Comparison of ENCODE assay signal across 22 cellular contexts in genomic region chr7:124879771-124880170, GRCh38. TPM values are rescaled to one million over a fixed set of nuclear protein-coding genes. Genes with fewer than 3 reads are reported as not detected.
DNase-seq lines count a peak whose midpoint lies in the region; ATAC-seq, FAIRE-seq and TF ChIP-seq lines count a peak whose summit lies in the region.
"Had no signal": no experiment of that assay in that cellular context is flagged by ENCODE, and none has a peak within 500 bp of the region (broad histone marks: within the 10 kb centered on the region; RNA-seq: fewer than 3 reads in every experiment).

No MANE protein-coding gene starts in this region.

- no peaks in the 10 kb centered on the region for H4K20me1 ChIP-seq in MM.1S (ENCODE audit: insufficient read depth, low read length)
- H4K20me1 ChIP-seq: BLaER1 had no signal

- H3K4me1 ChIP-seq in MM.1S (ENCODE audit: low read length): peaks cover 10% of the 10 kb centered on the region
- H3K4me1 ChIP-seq: A549, BE2C, BLaER1 had no signal

- no peak for ATAC-seq in left colon
- ATAC-seq: A549, GM12878 had no signal

- FAIRE-seq in GM12891 (lab: Jason Lieb, UNC): peak; percentile 69
- FAIRE-seq: A549, GM12878 had no signal

- no peak overlapping the region for H3K9ac ChIP-seq in MM.1S (ENCODE audit: low read length)
- H3K9ac ChIP-seq: BLaER1 had no signal

- H3K4me2 ChIP-seq in MM.1S (ENCODE audit: low read depth, low read length): peak overlapping the region; percentile 49; the same call in 1 of the 2 replicates
- H3K4me2 ChIP-seq: A549, BLaER1 had no signal

- no peaks in the 10 kb centered on the region for H3K79me2 ChIP-seq in MM.1S (ENCODE audit: low read length)

- H3K27ac ChIP-seq in MM.1S (ENCODE audit: low read length): no peak overlapping the region
- H3K27ac ChIP-seq: 22Rv1, A549, BLaER1 had no signal

- TF ChIP-seq POLR2A in GM12891 (IDR thresholded peaks at IDR 0.05; ENCODE audit: low read depth, low read length): no peak

- no peak overlapping the region for H2AFZ ChIP-seq in MM.1S (ENCODE audit: low read length)

- 0 out of 2 replicates have a peak, but pooled peaks cover 4% of the 10 kb centered on the region for H3K9me2 ChIP-seq in MM.1S (replicated peaks; ENCODE audit: insufficient read depth, low read length)

- H3K9me3 ChIP-seq in MM.1S (replicated peaks; ENCODE audit: insufficient read depth, low read length): no peaks in the 10 kb centered on the region
- H3K9me3 ChIP-seq: A549, BE2C, BLaER1 had no signal

- H3K4me3 ChIP-seq in MM.1S (ENCODE audit: low read length): 0 out of 2 replicates have a peak overlapping the region, but pooled peaks have one; percentile 26
- H3K4me3 ChIP-seq: A549, BLaER1, GM12878 had no signal

- no peak for TF ChIP-seq CTCF in MM.1S (IDR thresholded peaks at IDR 0.05; ENCODE audit: low read length)

- no peak for DNase-seq in GM12891 (ENCODE audit: insufficient read length, low spot score)
- DNase-seq in MM.1S: no peak
- peak; percentile 53 for DNase-seq in pons (ENCODE audit: low spot score)
- DNase-seq in NCI-H1694 (lab: John Stamatoyannopoulos, UW): no peak
- no peak for DNase-seq in left colon
- DNase-seq: BE2C; C1 segment of cervical spinal cord; CD4-positive, alpha-beta memory T cell; CD4-positive, CD25-positive, alpha-beta regulatory T cell; CD8-positive, alpha-beta memory T cell; COR-L47; DMS 273 treated with DMSO at 0.1 percent for 48 hours; DMS153; DMS53; DMS79; DND-41; EL; GDM1 had no signal

- no peaks in the 10 kb centered on the region for H3K27me3 ChIP-seq in MM.1S (replicated peaks; ENCODE audit: insufficient read depth, low read length)
- H3K27me3 ChIP-seq: BE2C, BLaER1 had no signal

- H3F3A ChIP-seq in MM.1S (ENCODE audit: insufficient read depth, low read length): peaks cover 11% of the 10 kb centered on the region

- H3K36me3 ChIP-seq in MM.1S (replicated peaks; ENCODE audit: insufficient read depth, low read length): no peaks in the 10 kb centered on the region
- H3K36me3 ChIP-seq: BE2C had no signal

- intact Hi-C loops in left colon (cut with DNase I, micrococcal nuclease): no loop called here

TF ChIP-seq in GM12891, 5 proteins besides CTCF, POLR2A, EP300 and RAD21:
- TF ChIP-seq PAX5 (IDR thresholded peaks at IDR 0.05; ENCODE audit: insufficient read depth, low read length, severe bottlenecking) (no peak), POLR2AphosphoS5 (IDR thresholded peaks at IDR 0.05; ENCODE audit: low read depth, low read length) (no peak), TAF1 (IDR thresholded peaks at IDR 0.05; ENCODE audit: low read depth, low read length) (no peak), SPI1 (IDR thresholded peaks at IDR 0.05; ENCODE audit: low read depth, low read length) (no peak), POU2F2 (IDR thresholded peaks at IDR 0.05; ENCODE audit: low read depth, low read length) (no peak)
TF ChIP-seq in GM12891: peak in this region for 0.

RNA-seq across cellular contexts. Expression of gene POT1, which starts 49.9 kb away (rescaled TPM):
- 24.8 TPM for polyA plus RNA-seq in GM12891 (2012; ENCODE audit: low read depth, missing spikeins)
- 10 to 100 TPM in 1 of 2 donors, 1 to 10 TPM in 1; 8.5 to 12.1 TPM for total RNA-seq in left colon
